ENCODE assay signal across 1 cellular context in genomic region chr12:27437839-27438238, GRCh38.
TF ChIP-seq lines count a peak whose summit lies in the region.

No MANE protein-coding gene starts in this region.

TF ChIP-seq in SK-N-SH, 30 proteins besides CTCF, POLR2A, EP300 and RAD21:
- TF ChIP-seq ZBTB33 (IDR thresholded peaks at IDR 0.05; ENCODE audit: borderline replicate concordance, low read depth) (no peak), RXRA (IDR thresholded peaks at IDR 0.05; ENCODE audit: borderline replicate concordance, low read depth) (no peak), SIN3A (IDR thresholded peaks at IDR 0.05; ENCODE audit: borderline replicate concordance, low read depth, low read length) (no peak), NFIC (IDR thresholded peaks at IDR 0.05; ENCODE audit: borderline replicate concordance) (no peak), POLR2AphosphoS5 (IDR thresholded peaks at IDR 0.05; ENCODE audit: low read depth, low read length) (no peak), REST (IDR thresholded peaks at IDR 0.05; ENCODE audit: low read depth, low read length) (no peak), MXI1 (IDR thresholded peaks at IDR 0.05; ENCODE audit: low read depth, low read length) (no peak), TEAD4 (IDR thresholded peaks at IDR 0.05; ENCODE audit: borderline replicate concordance, insufficient read depth) (no peak), RCOR1 (IDR thresholded peaks at IDR 0.05; ENCODE audit: low read length) (no peak), NRF1 (IDR thresholded peaks at IDR 0.05; ENCODE audit: low read depth, low read length) (no peak), MAX (IDR thresholded peaks at IDR 0.05; ENCODE audit: low read depth) (no peak)
